In genomic region chr14:67524152-67524963, GRCh38 we compare ENCODE assay signal across 21 cellular contexts. TPM values are rescaled to one million over a fixed set of nuclear protein-coding genes. Genes with fewer than 3 reads are reported as not detected.
DNase-seq lines count a peak whose midpoint lies in the region; ATAC-seq and TF ChIP-seq lines count a peak whose summit lies in the region.
"Had no signal": no experiment of that assay in that cellular context is flagged by ENCODE, and none has a peak within 500 bp of the region (broad histone marks: within the 10 kb centered on the region; RNA-seq: fewer than 3 reads in every experiment).

No MANE protein-coding gene starts in this region.

- no peaks in the 10 kb centered on the region for H3K9me3 ChIP-seq in mammary epithelial cell (replicated peaks; ENCODE audit: insufficient read depth, low read length)
- H3K9me3 ChIP-seq: Caco-2, heart right ventricle, spleen had no signal

- no peak overlapping the region for H3K27ac Mint-ChIP-seq in MCF 10A (ENCODE audit: low read depth, unreplicated experiment)
- H3K27ac Mint-ChIP-seq: stimulated activated naive B cell treated with anti-CD40 and anti-IgM and Interleukin-4, amounts not matched to agents 10 μg/mL and 1 μg/mL and 100 μg/mL, for 72 hours had no signal

- no peaks in the 10 kb centered on the region for H3K79me2 ChIP-seq in mammary epithelial cell (ENCODE audit: insufficient read depth, low read length)

- H3K27me3 Mint-ChIP-seq in MCF 10A (ENCODE audit: insufficient read depth, unreplicated experiment): peaks cover 62% of the 10 kb centered on the region

- H3K9ac ChIP-seq in mammary epithelial cell (ENCODE audit: insufficient read depth, low read length): no peak overlapping the region

- in situ Hi-C loops in mammary epithelial cell (cut with MboI; ENCODE audit: low sequenced_read_pairs in 2 of 2): no loop called here

- no peaks in the 10 kb centered on the region for H3K9me3 Mint-ChIP-seq in MCF 10A (ENCODE audit: unreplicated experiment)
- H3K9me3 Mint-ChIP-seq: stimulated activated naive B cell treated with anti-CD40 and anti-IgM and Interleukin-4, amounts not matched to agents 10 μg/mL and 1 μg/mL and 100 μg/mL, for 72 hours had no signal

- TF ChIP-seq CTCF in MCF 10A (IDR thresholded peaks at IDR 0.05; ENCODE audit: unreplicated experiment) (no peak), mammary epithelial cell (conservative IDR thresholded peaks at IDR 0.05 in 1 of 2, IDR thresholded peaks at IDR 0.05 in 1 of 2; ENCODE audit: extremely low read depth in 1 of 2, insufficient read depth in 1 of 2, low read depth in 1 of 2, low read length in 2 of 2) (no peak), fibroblast of mammary gland (conservative IDR thresholded peaks at IDR 0.05; ENCODE audit: control insufficient read depth, insufficient read depth, low read depth, low read length) (no peak)

- dilution Hi-C loops in mammary epithelial cell (cut with HindIII; ENCODE audit: low sequenced_read_pairs): no loop called here

- no peaks in the 10 kb centered on the region for H3K4me1 Mint-ChIP-seq in MCF 10A (ENCODE audit: insufficient read depth, unreplicated experiment)

- no peaks in the 10 kb centered on the region for H3K36me3 ChIP-seq in mammary epithelial cell (ENCODE audit: insufficient read depth, low read length)
- H3K36me3 ChIP-seq: heart right ventricle, spleen had no signal

- no peak overlapping the region for H3K4me2 ChIP-seq in mammary epithelial cell (ENCODE audit: insufficient read depth, low read depth, low read length)

- H3K4me3 ChIP-seq in mammary epithelial cell (replicated peaks in 1 of 3; ENCODE audit: insufficient read depth in 1 of 3, low read depth in 2 of 3, low read length in 3 of 3): no peak overlapping the region
- H3K4me3 ChIP-seq in fibroblast of mammary gland (ENCODE audit: control insufficient read depth, low read depth, low read length): no peak overlapping the region
- H3K4me3 ChIP-seq: dorsolateral prefrontal cortex, heart right ventricle, spleen had no signal

- no peaks in the 10 kb centered on the region for H3K36me3 Mint-ChIP-seq in MCF 10A (ENCODE audit: insufficient read depth, unreplicated experiment)
- H3K36me3 Mint-ChIP-seq: stimulated activated naive B cell treated with anti-CD40 and anti-IgM and Interleukin-4, amounts not matched to agents 10 μg/mL and 1 μg/mL and 100 μg/mL, for 72 hours had no signal

- H3K27ac ChIP-seq in mammary epithelial cell (ENCODE audit: insufficient read depth, low read depth, low read length): no peak overlapping the region
- H3K27ac ChIP-seq: heart right ventricle, spleen had no signal

- H3K4me3 Mint-ChIP-seq in MCF 10A (ENCODE audit: unreplicated experiment): no peak overlapping the region
- H3K4me3 Mint-ChIP-seq: stimulated activated naive B cell treated with anti-CD40 and anti-IgM and Interleukin-4, amounts not matched to agents 10 μg/mL and 1 μg/mL and 100 μg/mL, for 72 hours had no signal

- DNase-seq in MCF 10A (ENCODE audit: unreplicated experiment) (peak; percentile 34), mammary epithelial cell (no peak), OCI-M1 (lab: John Stamatoyannopoulos, UW) (peak; percentile 56), fibroblast of mammary gland (ENCODE audit: low read depth) (peak; percentile 12), GF-D8 (lab: John Stamatoyannopoulos, UW) (no peak), cortex of kidney (lab: John Stamatoyannopoulos, UW) (no peak), DMS53 (lab: John Stamatoyannopoulos, UW) (no peak)
- DNase-seq: activated CD4-positive, alpha-beta T cell treated with anti-CD3 and anti-CD28 coated beads for 1 hour; activated naive CD4-positive, alpha-beta T cell treated with Interleukin-2 at 50 U/mL for 16 hours; Caco-2; dorsolateral prefrontal cortex; heart right ventricle; KG1; NCI-H1694 treated with DMSO at 0.1 percent for 48 hours; NCI-H524; occipital lobe; spleen; stimulated activated naive B cell treated with anti-CD40 and anti-IgM and Interleukin-4, amounts not matched to agents 10 μg/mL and 1 μg/mL and 100 μg/mL, for 72 hours had no signal

- no peak for ATAC-seq in GM18498 (IDR thresholded peaks at IDR 0.05; ENCODE audit: unreplicated experiment)
- ATAC-seq: esophagus mucosa; heart right ventricle; Panc1; stimulated activated naive B cell treated with anti-CD40 and anti-IgM and Interleukin-4, amounts not matched to agents 10 μg/mL and 1 μg/mL and 100 μg/mL, for 72 hours had no signal

- peaks cover 6% of the 10 kb centered on the region for H3K4me1 ChIP-seq in mammary epithelial cell (ENCODE audit: insufficient read depth, low read length)
- H3K4me1 ChIP-seq: Caco-2 had no signal

- CTCF ChIA-PET in MCF 10A (lab: Yijun Ruan, JAX): interaction anchor here (0.6 to 9.0 kb wide), 5 partner anchors 9 to 98 kb away, joined by 3 to 167 read pairs (median 66); no protein-coding TSS in a partner anchor
- CTCF ChIA-PET in mammary epithelial cell (lab: Charles Lee; ENCODE audit: low non-redundant PET): no interaction called here

- H2AFZ ChIP-seq in mammary epithelial cell (ENCODE audit: low read depth, low read length): no peak overlapping the region

- BruUV-seq in MCF 10A (replicated peaks; lab: Mats Ljungman, UMichigan) (no TSS peak), mammary epithelial cell (replicated peaks; lab: Mats Ljungman, UMichigan) (no TSS peak)

- H4K20me1 ChIP-seq in mammary epithelial cell (ENCODE audit: insufficient read depth, low read length): no peaks in the 10 kb centered on the region

- WGBS in mammary epithelial cell (ENCODE audit: low coverage, missing lambda C conversion rate): 47% methylated on average over 8 of the region's 8 CpGs

- POLR2A ChIA-PET in MCF 10A (lab: Yijun Ruan, JAX): interaction anchor here (0.6 to 1.2 kb wide), 3 partner anchors 8 to 925 kb away, joined by 3 to 4 read pairs (median 3); partner anchors contain the start of gene PLEKHH1

- no peaks in the 10 kb centered on the region for H3K27me3 ChIP-seq in mammary epithelial cell (ENCODE audit: insufficient read depth, low read length)
- H3K27me3 ChIP-seq: dorsolateral prefrontal cortex had no signal

- intact Hi-C loops in MCF 10A (cut with micrococcal nuclease): no loop called here
- intact Hi-C loops in mammary epithelial cell (cut with micrococcal nuclease): no loop called here

RNA-seq across cellular contexts. Expression of gene PLEKHH1, which starts 8.7 kb away (rescaled TPM):
- total RNA-seq in MCF 10A (2022) (5.8 and 6.0 TPM in 2 replicates), mammary epithelial cell (10 to 100 TPM in 1 of 2 donors, 1 to 10 TPM in 1; 6.7 to 11.9 TPM)
- 3.1 TPM for polyA plus RNA-seq in mammary epithelial cell
- polyA minus RNA-seq in mammary epithelial cell: 41.7 TPM

RNA-seq across cellular contexts. Expression of gene TMEM229B, which starts 35.8 kb away (rescaled TPM):
- total RNA-seq in MCF 10A (2022) (0.17 and 0.37 TPM in 2 replicates), mammary epithelial cell (1 to 10 TPM in 1 of 2 donors, under 1 TPM in 1; 0.50 to 2.0 TPM)
- polyA plus RNA-seq in mammary epithelial cell: 1.2 TPM
- polyA minus RNA-seq in mammary epithelial cell: 1.5 TPM
- total RNA-seq: Caco-2 had no signal

Comparison
In these comparisons a context has a peak if more than half of its experiments do, and no peak if none do; other contexts are left out.
1. DNase-seq: peak in MCF 10A (single experiment), OCI-M1 (single experiment) and fibroblast of mammary gland (single experiment); none in mammary epithelial cell (single experiment), GF-D8 (single experiment), cortex of kidney (single experiment) and DMS53 (single experiment).